9 cellular contexts compared by ENCODE assay signal in the genomic region with DNA sequence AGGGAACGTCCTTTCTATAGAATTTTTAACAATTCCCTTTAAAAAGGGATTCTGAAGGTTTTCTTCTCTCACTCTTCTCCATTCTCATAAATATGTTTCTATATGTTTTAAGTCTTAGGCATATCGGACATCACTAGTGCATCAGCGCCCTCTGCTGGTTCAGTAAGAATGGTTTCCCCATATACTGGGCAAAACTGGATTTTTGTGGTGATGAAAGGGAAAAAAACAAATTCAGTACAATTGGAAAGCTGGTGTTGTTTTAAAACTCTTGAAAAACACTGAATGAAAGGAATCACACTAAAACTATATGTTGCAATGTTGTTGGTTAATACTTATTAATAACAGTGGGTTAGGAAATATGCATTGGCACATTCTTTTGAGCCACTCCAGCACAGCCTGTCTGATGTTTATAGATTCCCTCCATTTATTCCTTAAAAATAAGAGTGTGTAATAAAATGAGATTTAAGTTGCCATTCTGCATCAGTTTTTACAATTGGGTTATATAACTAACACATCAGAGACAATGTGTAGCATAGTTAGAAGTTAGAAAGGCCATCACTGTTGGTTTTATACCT. TPM values are rescaled to one million over a fixed set of nuclear protein-coding genes. Genes with fewer than 3 reads are reported as not detected.
DNase-seq lines count a peak whose midpoint lies in the region; ATAC-seq and TF ChIP-seq lines count a peak whose summit lies in the region.
"Had no signal": no experiment of that assay in that cellular context is flagged by ENCODE, and none has a peak within 500 bp of the region (broad histone marks: within the 10 kb centered on the region; RNA-seq: fewer than 3 reads in every experiment).

No MANE protein-coding gene starts in this region.

- CTCF ChIA-PET in T-cell (lab: Charles Lee): interaction anchor here (0.6 to 2.9 kb wide), 16 partner anchors 9 to 931 kb away, joined by 3 to 32 read pairs (median 4); partner anchors contain the start of genes CWC27 (in 2 of the 2) and SREK1IP1 (in 2 of the 2)

- no peaks in the 10 kb centered on the region for H3K27me3 Mint-ChIP-seq in T-cell

- DNase-seq in NCI-H1417 treated with DMSO at 0.1 percent for 48 hours (lab: John Stamatoyannopoulos, UW) (peak; percentile 13), T-cell (peak; percentile 25 to 75 (median 61)), adrenal gland (peak; percentile 53 to 90 (median 78)), right cardiac atrium (peak; percentile 45 to 63 (median 61)), skeletal muscle cell (ENCODE audit: low read depth) (peak; percentile 47), AG08396 (ENCODE audit: low spot score) (no peak)

- H3K36me3 Mint-ChIP-seq in T-cell: peaks cover 21% of the 10 kb centered on the region

- 3 to 7% (median 5%) methylated on average over 3 of the region's 3 CpGs for WGBS in adrenal gland, 4 donors
- WGBS in right cardiac atrium: 3% methylated on average over 3 of the region's 3 CpGs

- peaks cover 6 to 9% (median 7%) of the 10 kb centered on the region in 3 donors for H3K4me1 Mint-ChIP-seq in T-cell

- H3K9me3 ChIP-seq in adrenal gland (replicated peaks in 1 of 3) (no peaks in the 10 kb centered on the region), right cardiac atrium (ENCODE audit: control insufficient read depth, low read length) (no peaks in the 10 kb centered on the region)

- no peak for TF ChIP-seq POLR2A in adrenal gland (IDR thresholded peaks at IDR 0.05)

- no peak overlapping the region for H3K27ac Mint-ChIP-seq in T-cell

- H3K27me3 ChIP-seq in adrenal gland: no peaks in the 10 kb centered on the region
- no peaks in the 10 kb centered on the region for H3K27me3 ChIP-seq in right cardiac atrium (ENCODE audit: control insufficient read depth, insufficient read depth)

- ATAC-seq in HG02623 (IDR thresholded peaks at IDR 0.05; ENCODE audit: unreplicated experiment) (peak; percentile 90), T-cell (replicated peaks in 1 of 4) (peak; percentile 48 to 74 (median 73)), right cardiac atrium (peak; percentile 64 to 66)

- intact Hi-C loops in adrenal gland (cut with DNase I) (loop anchor here (5.0 to 10.0 kb wide), 2 partner anchors 147 to 560 kb away; no protein-coding TSS in a partner anchor), right cardiac atrium (cut with DNase I) (loop anchor here (5.0 kb wide), 2 partner anchors 147 to 152 kb away; no protein-coding TSS in a partner anchor)

- H3K4me3 Mint-ChIP-seq in T-cell: no peak overlapping the region

- POLR2A ChIA-PET in T-cell (lab: Charles Lee): no interaction called here

- no peak overlapping the region for H3K4me3 ChIP-seq in GM12875 (ENCODE audit: low read depth, low read length)
- no peak overlapping the region for H3K4me3 ChIP-seq in adrenal gland
- H3K4me3 ChIP-seq in right cardiac atrium (ENCODE audit: low read length): no peak overlapping the region
- H3K4me3 ChIP-seq in skeletal muscle cell (ENCODE audit: low read depth, low read length): no peak overlapping the region
- H3K4me3 ChIP-seq: skin epidermis had no signal

- H3K4me1 ChIP-seq in adrenal gland (replicated peaks in 1 of 2): peaks cover 3 to 4% of the 10 kb centered on the region in 2 donors
- no peaks in the 10 kb centered on the region for H3K4me1 ChIP-seq in right cardiac atrium (ENCODE audit: control insufficient read depth, insufficient read depth, low read length)

- H3K36me3 ChIP-seq in adrenal gland (replicated peaks in 1 of 2): no peaks in the 10 kb centered on the region

- peak; percentile 59; the same call in 1 of the 2 replicates for TF ChIP-seq CTCF in GM12875 (IDR thresholded peaks at IDR 0.05; ENCODE audit: borderline replicate concordance, insufficient read depth, low read depth, low read length)
- peak; percentile 76 to 88 (median 84) for TF ChIP-seq CTCF in adrenal gland (IDR thresholded peaks at IDR 0.05)

- no peaks in the 10 kb centered on the region for H3K9me3 Mint-ChIP-seq in T-cell

- no peak overlapping the region for H3K27ac ChIP-seq in adrenal gland
- no peak overlapping the region for H3K27ac ChIP-seq in right cardiac atrium (ENCODE audit: low read length)
- H3K27ac ChIP-seq: skin epidermis had no signal

RNA-seq across cellular contexts. Expression of gene CWC27, which starts 15.8 kb away (rescaled TPM):
- 10 to 100 TPM; 15.5 to 32.3 (median 18.8) TPM for total RNA-seq in T-cell
- 10 to 100 TPM in 7 of 8 donors, 1 to 10 TPM in 1; 7.3 to 21.5 (median 15.6) TPM for total RNA-seq in adrenal gland
- polyA plus RNA-seq in adrenal gland: 10 to 100 TPM; 12.4 to 31.0 (median 13.9) TPM
- 10 to 100 TPM; 19.9 to 30.2 (median 22.9) TPM for total RNA-seq in right cardiac atrium
- 29.4 TPM for polyA plus RNA-seq in right cardiac atrium

RNA-seq across cellular contexts. Expression of gene SREK1IP1, which starts 16.0 kb away (rescaled TPM):
- total RNA-seq in T-cell (10 to 100 TPM; 16.2 to 26.4 (median 22.7) TPM), adrenal gland (10 to 100 TPM in 5 of 8 donors, 1 to 10 TPM in 3; 5.0 to 29.2 (median 14.6) TPM), right cardiac atrium (10 to 100 TPM; 12.2 to 15.3 (median 13.3) TPM)
- polyA plus RNA-seq in adrenal gland (10 to 100 TPM; 13.1 to 42.9 (median 36.8) TPM), right cardiac atrium (7.4 TPM)
